In the genomic region with DNA sequence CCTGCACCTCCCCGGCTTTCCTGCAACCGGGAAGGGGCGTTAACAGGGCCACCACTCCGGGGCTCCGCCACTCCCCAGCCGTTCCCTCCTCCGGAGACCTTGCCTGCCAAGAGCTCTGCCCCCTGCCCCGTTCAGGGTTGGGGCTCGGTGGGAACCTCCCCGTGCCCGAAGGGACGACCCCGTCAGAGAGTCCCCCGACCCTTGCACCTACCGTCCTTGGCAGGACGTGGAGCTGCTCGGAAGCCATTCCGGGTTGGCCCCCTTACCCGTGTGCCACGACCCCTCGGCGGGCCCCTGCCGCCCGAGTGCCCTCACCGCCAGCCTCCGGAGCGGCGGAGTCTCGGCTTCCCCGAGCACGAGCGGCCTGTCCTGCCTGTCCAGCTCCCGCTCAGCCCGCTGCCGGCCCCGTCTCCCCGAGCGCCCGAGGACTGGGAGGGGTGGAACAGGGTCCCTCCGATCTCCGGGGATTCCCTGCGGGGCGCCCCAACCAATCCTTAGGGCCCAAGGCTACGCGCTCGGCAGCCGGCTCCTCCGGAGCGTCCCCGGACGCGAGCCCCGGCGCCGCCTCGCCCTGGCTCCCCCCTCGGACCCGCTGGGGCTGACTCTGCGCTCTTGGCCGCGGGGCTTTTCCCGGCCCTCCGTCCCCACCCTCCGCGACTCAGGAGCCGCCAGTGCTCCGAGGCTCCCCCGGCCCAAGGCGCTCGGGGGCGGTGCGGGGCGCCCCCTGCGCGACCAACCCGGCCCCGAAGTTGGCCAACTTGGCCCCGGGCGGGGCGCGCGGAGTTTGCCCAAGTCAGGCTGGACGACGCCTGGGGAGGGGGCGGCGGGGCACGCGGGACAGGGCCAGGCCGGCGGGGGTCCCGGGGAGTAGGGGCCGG, we compare ENCODE assay signal across 8 cellular contexts. TPM values are rescaled to one million over a fixed set of nuclear protein-coding genes. Genes with fewer than 3 reads are reported as not detected.
DNase-seq lines count a peak whose midpoint lies in the region; ATAC-seq, FAIRE-seq and TF ChIP-seq lines count a peak whose summit lies in the region.

No MANE protein-coding gene starts in this region.

- H3K27me3 ChIP-seq in esophagus muscularis mucosa (peaks cover 0 to 51% (median 0%) of the 10 kb centered on the region in 4 donors), muscle layer of colon (ENCODE audit: control insufficient read depth in 1 of 2, insufficient read depth in 2 of 2, low read length in 2 of 2) (peaks cover 0 to 3% of the 10 kb centered on the region in 2 donors), aorta (ENCODE audit: control insufficient read depth in 1 of 2, insufficient read depth in 2 of 2, low read length in 1 of 2) (no peaks in the 10 kb centered on the region)

- H3K36me3 ChIP-seq in esophagus muscularis mucosa (peaks cover 0 to 6% (median 0%) of the 10 kb centered on the region in 4 donors), muscle layer of colon (ENCODE audit: insufficient read depth, low read length) (no peaks in the 10 kb centered on the region), aorta (ENCODE audit: control insufficient read depth in 1 of 2, insufficient read depth in 2 of 2, low read length in 1 of 2) (no peaks in the 10 kb centered on the region)

- no peaks in the 10 kb centered on the region for H3K9me3 Mint-ChIP-seq in activated naive CD8-positive, alpha-beta T cell treated with anti-CD3 and anti-CD28 coated beads, Interleukin-2, amount 50 U/mL, for 24 hours
- H3K9me3 Mint-ChIP-seq in activated naive CD8-positive, alpha-beta T cell treated with anti-CD3 and anti-CD28 coated beads for 36 hours = no peaks in the 10 kb centered on the region

- H3K4me3 ChIP-seq in esophagus muscularis mucosa (peak overlapping the region; percentile 71 to 80 (median 77)), muscle layer of colon (ENCODE audit: low read depth in 1 of 2, low read length in 2 of 2) (peak overlapping the region; percentile 60 to 71), aorta (ENCODE audit: low read length in 2 of 2) (peak overlapping the region; percentile 65 to 76)

- no peaks in the 10 kb centered on the region for H3K36me3 Mint-ChIP-seq in activated naive CD8-positive, alpha-beta T cell treated with anti-CD3 and anti-CD28 coated beads, Interleukin-2, amount 50 U/mL, for 24 hours (ENCODE audit: low read depth)
- H3K36me3 Mint-ChIP-seq in activated naive CD8-positive, alpha-beta T cell treated with anti-CD3 and anti-CD28 coated beads for 36 hours = no peaks in the 10 kb centered on the region

- intact Hi-C loops in esophagus muscularis mucosa (cut with DNase I) = loop anchor here (1.0 to 5.0 kb wide), 3 partner anchors 77 to 176 kb away; no protein-coding TSS in a partner anchor
- intact Hi-C loops in aorta (cut with DNase I) = loop anchor here (5.0 to 10.0 kb wide), 3 partner anchors 77 to 177 kb away; no protein-coding TSS in a partner anchor

- no peak for TF ChIP-seq CTCF in esophagus muscularis mucosa (IDR thresholded peaks at IDR 0.05)

- H3K4me1 ChIP-seq in esophagus muscularis mucosa (peaks cover 11 to 46% (median 40%) of the 10 kb centered on the region in 4 donors), muscle layer of colon (ENCODE audit: insufficient read depth, low read length) (peaks cover 13% of the 10 kb centered on the region), aorta (ENCODE audit: control insufficient read depth in 1 of 2, insufficient read depth in 2 of 2, low read length in 2 of 2) (no peaks in the 10 kb centered on the region)

- peaks cover 52% of the 10 kb centered on the region for H3K27me3 Mint-ChIP-seq in activated naive CD8-positive, alpha-beta T cell treated with anti-CD3 and anti-CD28 coated beads, Interleukin-2, amount 50 U/mL, for 24 hours
- peaks cover 60% of the 10 kb centered on the region for H3K27me3 Mint-ChIP-seq in activated naive CD8-positive, alpha-beta T cell treated with anti-CD3 and anti-CD28 coated beads for 36 hours

- 0% methylated on average over 1 of the region's 92 CpGs for WGBS in esophagus muscularis mucosa
- WGBS in aorta, 2 donors = 1% methylated on average over 63 to 92 of the region's 92 CpGs

- H3K4me1 Mint-ChIP-seq in activated naive CD8-positive, alpha-beta T cell treated with anti-CD3 and anti-CD28 coated beads, Interleukin-2, amount 50 U/mL, for 24 hours = peaks cover 4% of the 10 kb centered on the region
- peaks cover 6% of the 10 kb centered on the region for H3K4me1 Mint-ChIP-seq in activated naive CD8-positive, alpha-beta T cell treated with anti-CD3 and anti-CD28 coated beads for 36 hours

- no peak for ATAC-seq in activated naive CD8-positive, alpha-beta T cell treated with anti-CD3 and anti-CD28 coated beads, Interleukin-2, amount 50 U/mL, for 24 hours
- peak; percentile 40 for ATAC-seq in aorta (ENCODE audit: low FRiP score)

- no peak overlapping the region for H3K27ac Mint-ChIP-seq in activated naive CD8-positive, alpha-beta T cell treated with anti-CD3 and anti-CD28 coated beads, Interleukin-2, amount 50 U/mL, for 24 hours
- no peak overlapping the region for H3K27ac Mint-ChIP-seq in activated naive CD8-positive, alpha-beta T cell treated with anti-CD3 and anti-CD28 coated beads for 36 hours

- DNase-seq in activated naive CD8-positive, alpha-beta T cell treated with anti-CD3 and anti-CD28 coated beads, Interleukin-2, amount 50 U/mL, for 24 hours = peak; percentile 2
- no peak for DNase-seq in activated naive CD8-positive, alpha-beta T cell treated with anti-CD3 and anti-CD28 coated beads for 36 hours
- DNase-seq in esophagus muscularis mucosa (ENCODE audit: extremely low spot score) (no peak), aorta (peak; percentile 60 to 82), GM19239 (ENCODE audit: insufficient read length, low spot score) (no peak), H54 (ENCODE audit: insufficient read length, low spot score) (no peak)
- no peak for DNase-seq in effector CD8-positive, alpha-beta T cell (lab: John Stamatoyannopoulos, UW)

- FAIRE-seq in GM19239 (lab: Jason Lieb, UNC) (no peak), H54 (lab: Jason Lieb, UNC) (no peak)

- TF ChIP-seq POLR2A in esophagus muscularis mucosa (IDR thresholded peaks at IDR 0.05; ENCODE audit: low read depth) = no peak
- no peak for TF ChIP-seq POLR2A in H54 (IDR thresholded peaks at IDR 0.05; ENCODE audit: low read depth, low read length)

- peak overlapping the region; percentile 70 to 79 (median 76) for H3K27ac ChIP-seq in esophagus muscularis mucosa (replicated peaks in 1 of 4)
- H3K27ac ChIP-seq in muscle layer of colon (ENCODE audit: low read depth, low read length) = peak overlapping the region; percentile 58
- no peak overlapping the region for H3K27ac ChIP-seq in aorta (ENCODE audit: low read depth in 1 of 2, low read length in 2 of 2)

- TF ChIP-seq EP300 in esophagus muscularis mucosa (IDR thresholded peaks at IDR 0.05) = no peak

- no peak overlapping the region for H3K9ac ChIP-seq in muscle layer of colon (ENCODE audit: low read length)

- H3K4me3 Mint-ChIP-seq in activated naive CD8-positive, alpha-beta T cell treated with anti-CD3 and anti-CD28 coated beads, Interleukin-2, amount 50 U/mL, for 24 hours = no peak overlapping the region
- no peak overlapping the region for H3K4me3 Mint-ChIP-seq in activated naive CD8-positive, alpha-beta T cell treated with anti-CD3 and anti-CD28 coated beads for 36 hours

- H3K9me3 ChIP-seq in esophagus muscularis mucosa (no peaks in the 10 kb centered on the region), muscle layer of colon (ENCODE audit: low read length) (no peaks in the 10 kb centered on the region), aorta (ENCODE audit: control insufficient read depth, low read length) (no peaks in the 10 kb centered on the region)

RNA-seq across cellular contexts. Expression of gene ADAMTS2, which starts 0.7 kb away (rescaled TPM):
- total RNA-seq in activated naive CD8-positive, alpha-beta T cell treated with anti-CD3 and anti-CD28 coated beads for 36 hours = not detected
- 10 to 100 TPM; 17.8 to 31.8 (median 21.4) TPM for total RNA-seq in esophagus muscularis mucosa
- total RNA-seq in aorta = 10 to 100 TPM; 24.5 to 49.8 TPM
- 10 to 100 TPM in 1 of 2 donors, 1 to 10 TPM in 1; 4.8 to 39.5 TPM for polyA plus RNA-seq in aorta

Comparison
In these comparisons a context has a peak if more than half of its experiments do, and no peak if none do; other contexts are left out.
1. DNase-seq: peak in activated naive CD8-positive, alpha-beta T cell treated with anti-CD3 and anti-CD28 coated beads, Interleukin-2, amount 50 U/mL, for 24 hours (single experiment) and aorta (2 of 2); none in activated naive CD8-positive, alpha-beta T cell treated with anti-CD3 and anti-CD28 coated beads for 36 hours (single experiment), esophagus muscularis mucosa (single experiment), GM19239 (single experiment), H54 (single experiment) and effector CD8-positive, alpha-beta T cell (single experiment).
2. H3K27ac ChIP-seq: peak in esophagus muscularis mucosa (4 of 4) and muscle layer of colon (single experiment); none in aorta (0 of 2).
3. RNA of gene ADAMTS2, which starts 0.7 kb away (total RNA-seq): 24.5 to 49.8 TPM in aorta and 17.8 to 31.8 TPM in esophagus muscularis mucosa; not detected in activated naive CD8-positive, alpha-beta T cell treated with anti-CD3 and anti-CD28 coated beads for 36 hours; every median in the first group is over 10 times any median in the second.
4. Peak in every context shown above with its lines, with median percentiles within 50 percentile points of each other: H3K4me3 ChIP-seq.